ENCODE assay signal across 12 cellular contexts in the genomic region with DNA sequence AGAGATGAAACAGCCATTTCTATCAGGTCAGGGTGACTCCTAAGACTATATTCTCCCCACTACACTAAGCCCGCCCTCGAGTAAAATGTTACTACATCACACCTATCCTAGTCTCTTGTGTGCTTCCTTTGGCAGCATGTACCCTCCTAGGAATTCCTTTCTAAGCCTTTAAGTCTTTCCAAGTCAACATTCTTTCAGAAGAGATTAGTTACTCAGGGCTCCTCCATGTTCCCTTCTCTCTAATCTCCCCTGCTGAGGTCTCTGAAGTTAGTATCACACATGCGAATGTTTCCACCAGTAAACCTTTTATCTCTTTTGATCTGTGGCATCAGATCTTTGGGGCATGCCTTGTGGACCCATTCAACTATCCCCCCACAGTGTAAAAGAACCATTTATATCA.
DNase-seq lines count a peak whose midpoint lies in the region; ATAC-seq, FAIRE-seq and TF ChIP-seq lines count a peak whose summit lies in the region.
"Had no signal": no experiment of that assay in that cellular context is flagged by ENCODE, and none has a peak within 500 bp of the region (broad histone marks: within the 10 kb centered on the region; RNA-seq: fewer than 3 reads in every experiment).

No MANE protein-coding gene starts in this region.

- 92% methylated on average over 3 of the region's 3 CpGs; no CpG with 5 or more reads in 1 of the 2 experiments for WGBS in H1 (ENCODE audit: extremely low coverage in 1 of 2, insufficient coverage in 1 of 2, insufficient read length in 1 of 2, insufficient replicate concordance in 2 of 2, low coverage in 1 of 2, low lambda C conversion rate in 2 of 2, missing lambda C conversion rate in 1 of 2), 2 experiments
- no CpG with 5 or more reads among the region's 3 CpGs for WGBS in mesendoderm (ENCODE audit: extremely low coverage, insufficient coverage, low lambda C conversion rate)

- H3K23ac ChIP-seq in H1 (ENCODE audit: insufficient read length) (no peak overlapping the region), mesendoderm (ENCODE audit: low read length) (no peak overlapping the region)

- H3K4me3 ChIP-seq in H1 (ENCODE audit: extremely low read depth in 1 of 4, insufficient read depth in 2 of 4, low read depth in 3 of 4, low read length in 4 of 4), result no peak overlapping the region
- H3K4me3 ChIP-seq in mesendoderm (ENCODE audit: low read length), result no peak overlapping the region
- no peak overlapping the region for H3K4me3 ChIP-seq in vagina
- H3K4me3 ChIP-seq: A549 had no signal

- H3K9me3 ChIP-seq in H1 (ENCODE audit: insufficient read depth in 2 of 2, low read depth in 1 of 2, low read length in 1 of 2), result no peaks in the 10 kb centered on the region
- no peaks in the 10 kb centered on the region for H3K9me3 ChIP-seq in vagina
- H3K9me3 ChIP-seq: A549, Caco-2 had no signal

- H3K18ac ChIP-seq in H1 (ENCODE audit: extremely low read depth, low read length) (no peak overlapping the region), mesendoderm (ENCODE audit: low read length) (no peak overlapping the region)

- H3K27me3 ChIP-seq in H1 (replicated peaks in 1 of 4; ENCODE audit: control insufficient read depth in 3 of 4, extremely low read depth in 1 of 4, insufficient read depth in 3 of 4, low read length in 3 of 4), result no peaks in the 10 kb centered on the region
- no peaks in the 10 kb centered on the region for H3K27me3 ChIP-seq in mesendoderm (ENCODE audit: insufficient read depth, low read length, poor library complexity)
- H3K27me3 ChIP-seq in vagina, result no peaks in the 10 kb centered on the region

- no peaks in the 10 kb centered on the region; a peak in 1 of 7 replicates for H3K4me1 ChIP-seq in H1 (replicated peaks in 1 of 4; ENCODE audit: control insufficient read depth in 3 of 4, insufficient read depth in 4 of 4, low read length in 3 of 4)
- no peaks in the 10 kb centered on the region for H3K4me1 ChIP-seq in mesendoderm (ENCODE audit: control insufficient read depth, low read depth, low read length)
- H3K4me1 ChIP-seq in vagina, result no peaks in the 10 kb centered on the region
- H3K4me1 ChIP-seq: A549, Caco-2 had no signal

- H3K14ac ChIP-seq in H1 (ENCODE audit: insufficient read length), result no peak overlapping the region

- H3K4ac ChIP-seq in H1 (replicated peaks; ENCODE audit: insufficient read length, low read depth, low read length) (no peak overlapping the region), mesendoderm (ENCODE audit: low read depth, low read length) (no peak overlapping the region)

- no peak overlapping the region for H4K8ac ChIP-seq in H1 (ENCODE audit: extremely low read depth, insufficient read depth, low read length)
- H4K8ac ChIP-seq in mesendoderm (ENCODE audit: low read depth, low read length), result no peak overlapping the region

- H2BK15ac ChIP-seq in H1 (ENCODE audit: low read length) (no peak overlapping the region), mesendoderm (replicated peaks; ENCODE audit: low read depth) (no peak overlapping the region)

- H3K4me2 ChIP-seq in H1 (ENCODE audit: insufficient read depth in 1 of 2, low read depth in 2 of 2, low read length in 2 of 2) (no peak overlapping the region), mesendoderm (ENCODE audit: low read length) (no peak overlapping the region)
- H3K4me2 ChIP-seq: A549 had no signal

- TF ChIP-seq POLR2A in H1 (IDR thresholded peaks at IDR 0.05; ENCODE audit: control extremely low read depth in 1 of 2, low read depth in 2 of 2, low read length in 2 of 2) (no peak), vagina (IDR thresholded peaks at IDR 0.05) (no peak)

- H2BK120ac ChIP-seq in H1 (replicated peaks; ENCODE audit: low read depth, low read length), result no peak overlapping the region
- no peak overlapping the region for H2BK120ac ChIP-seq in mesendoderm (ENCODE audit: low read depth, low read length)

- H2AK5ac ChIP-seq in H1 (ENCODE audit: low read depth, low read length) (no peak overlapping the region), mesendoderm (ENCODE audit: low read length) (no peak overlapping the region)

- H3K56ac ChIP-seq in H1 (replicated peaks; ENCODE audit: insufficient read length, low read depth, low read length) (no peak overlapping the region), mesendoderm (ENCODE audit: low read length) (no peak overlapping the region)

- FAIRE-seq in H1 (lab: Jason Lieb, UNC), result no peak
- FAIRE-seq: A549 had no signal

- TF ChIP-seq RAD21 in H1 (IDR thresholded peaks at IDR 0.05 in 1 of 2, conservative IDR thresholded peaks at IDR 0.05 in 1 of 2; ENCODE audit: low read depth in 2 of 2, low read length in 2 of 2), result no peak

- H2BK12ac ChIP-seq in H1 (ENCODE audit: low read depth, low read length), result no peak overlapping the region

- H3K27ac ChIP-seq in H1 (ENCODE audit: low read depth, low read length), result no peak overlapping the region
- no peak overlapping the region for H3K27ac ChIP-seq in mesendoderm (ENCODE audit: low read depth, low read length)
- H3K27ac ChIP-seq in vagina, result no peak overlapping the region
- H3K27ac ChIP-seq: A549 had no signal

- CTCF ChIA-PET in H1 (lab: Charles Lee; ENCODE audit: partially characterized antibody), result no interaction called here

- H3K9ac ChIP-seq in H1 (replicated peaks in 1 of 4; ENCODE audit: extremely low read depth in 1 of 4, low read depth in 3 of 4, low read length in 3 of 4), result no peak overlapping the region
- H3K9ac ChIP-seq in mesendoderm (ENCODE audit: low read length), result no peak overlapping the region

- TF ChIP-seq EP300 in H1 (IDR thresholded peaks at IDR 0.05; ENCODE audit: borderline replicate concordance in 1 of 2, low read depth in 2 of 2, low read length in 2 of 2), result no peak

- H2BK20ac ChIP-seq in H1 (ENCODE audit: low read length), result no peak overlapping the region

- intact Hi-C loops in vagina (cut with DNase I), result no loop called here

- DNase-seq in NCI-H82 (lab: John Stamatoyannopoulos, UW) (peak; percentile 62), H1 (ENCODE audit: low read depth in 1 of 2, low spot score in 2 of 2) (no peak), mesendoderm (peak; percentile 93), GOT3 (lab: John Stamatoyannopoulos, UW) (no peak), pons (ENCODE audit: low spot score) (no peak), vagina (ENCODE audit: extremely low spot score in 2 of 2) (no peak)
- DNase-seq: Caco-2; CD8-positive, alpha-beta memory T cell; DMS53; H9 had no signal

- H2AFZ ChIP-seq in H1 (ENCODE audit: low read length), result no peak overlapping the region

- no peaks in the 10 kb centered on the region for H3K23me2 ChIP-seq in H1 (ENCODE audit: low read depth, low read length)

- H4K5ac ChIP-seq in H1 (ENCODE audit: insufficient read length, low read depth, low read length) (no peak overlapping the region), mesendoderm (ENCODE audit: low read length) (no peak overlapping the region)

- H4K20me1 ChIP-seq in H1 (replicated peaks in 1 of 2; ENCODE audit: control insufficient read depth in 1 of 2, insufficient read depth in 2 of 2, low read length in 2 of 2), result no peaks in the 10 kb centered on the region

- TF ChIP-seq CTCF in H1 (IDR thresholded peaks at IDR 0.05; ENCODE audit: control extremely low read depth in 1 of 3, insufficient read depth in 1 of 3, low read depth in 1 of 3, low read length in 3 of 3) (no peak), vagina (IDR thresholded peaks at IDR 0.05) (no peak)

- H2BK5ac ChIP-seq in H1 (ENCODE audit: low read depth, low read length) (no peak overlapping the region), mesendoderm (ENCODE audit: low read length) (no peak overlapping the region)

- H3K79me2 ChIP-seq in H1 (ENCODE audit: control insufficient read depth in 1 of 2, insufficient read depth in 2 of 2, low read length in 2 of 2) (no peaks in the 10 kb centered on the region), mesendoderm (ENCODE audit: control insufficient read depth, insufficient read depth, low read length) (no peaks in the 10 kb centered on the region)

- ATAC-seq in HG03139 (IDR thresholded peaks at IDR 0.05; ENCODE audit: unreplicated experiment), result no peak
- ATAC-seq: A549 had no signal

- H3K79me1 ChIP-seq in H1 (ENCODE audit: low read depth, low read length) (no peaks in the 10 kb centered on the region), mesendoderm (ENCODE audit: low read length) (no peaks in the 10 kb centered on the region)

- no peaks in the 10 kb centered on the region for H3K36me3 ChIP-seq in H1 (ENCODE audit: control insufficient read depth in 2 of 4, insufficient read depth in 4 of 4, low read length in 3 of 4)
- H3K36me3 ChIP-seq in mesendoderm (ENCODE audit: control insufficient read depth, insufficient read depth, low read length), result no peaks in the 10 kb centered on the region
- H3K36me3 ChIP-seq in vagina, result no peaks in the 10 kb centered on the region

- H4K91ac ChIP-seq in H1 (replicated peaks; ENCODE audit: insufficient read length, low read length), result no peak overlapping the region

- POLR2A ChIA-PET in H1 (lab: Charles Lee; ENCODE audit: partially characterized antibody), result no interaction called here

TF ChIP-seq in H1, 55 proteins besides CTCF, POLR2A, EP300 and RAD21:
- TF ChIP-seq KDM4A (IDR thresholded peaks at IDR 0.05; ENCODE audit: low read depth, low read length, severe bottlenecking) (no peak), TAF1 (IDR thresholded peaks at IDR 0.05; ENCODE audit: low read depth, low read length) (no peak), TEAD4 (IDR thresholded peaks at IDR 0.05; ENCODE audit: low read depth, low read length) (0 out of 2 replicates have a peak, but pooled peaks have one; percentile 15), CEBPB (IDR thresholded peaks at IDR 0.05; ENCODE audit: low read depth, low read length) (no peak), TBP (IDR thresholded peaks at IDR 0.05; ENCODE audit: low read depth, low read length) (no peak), POLR2AphosphoS5 (IDR thresholded peaks at IDR 0.05; ENCODE audit: low read depth, low read length) (no peak)

Comparison
In these comparisons a context has a peak if more than half of its experiments do, and no peak if none do; other contexts are left out.
1. DNase-seq: peak in NCI-H82 (single experiment) and mesendoderm (single experiment); none in H1 (0 of 2), GOT3 (single experiment), pons (single experiment) and vagina (0 of 2).